8 cellular contexts compared by ENCODE assay signal in the genomic region with DNA sequence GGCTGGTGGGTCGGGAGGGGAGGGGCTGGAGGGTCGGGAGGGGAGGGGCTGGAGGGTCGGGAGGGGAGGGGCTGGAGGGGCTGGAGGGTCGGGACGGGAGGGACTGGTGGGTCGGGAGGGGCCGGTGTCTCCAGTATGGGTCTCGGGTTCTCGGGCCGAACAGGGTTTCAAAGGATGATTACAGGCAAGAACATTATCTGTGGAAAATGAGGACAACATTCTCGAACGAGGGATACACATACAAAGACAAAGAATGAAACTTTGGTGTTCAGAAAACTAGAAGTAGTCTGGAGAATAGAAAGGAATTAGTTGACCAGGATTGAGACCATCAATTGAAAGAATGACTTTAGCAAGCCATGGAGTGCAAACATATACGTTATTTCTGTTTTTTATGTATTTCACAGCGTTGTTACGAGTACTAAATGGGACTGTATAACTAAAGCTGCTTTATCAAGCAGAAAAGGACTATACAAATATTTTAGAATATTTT. TPM values are rescaled to one million over a fixed set of nuclear protein-coding genes. Genes with fewer than 3 reads are reported as not detected.
A peak's percentile ranks its signal among the peaks of the same experiment; 100 is the strongest.
DNase-seq lines count a peak whose midpoint lies in the region; ATAC-seq and TF ChIP-seq lines count a peak whose summit lies in the region.

No MANE protein-coding gene starts in this region.

- H3K4me3 ChIP-seq in GM12865 (ENCODE audit: low read depth, low read length) (peak overlapping the region; percentile 92), fibroblast of villous mesenchyme (ENCODE audit: low read depth, low read length) (peak overlapping the region; percentile 97), sigmoid colon (peak overlapping the region; percentile 79 to 95 (median 85))

- H3K9me3 Mint-ChIP-seq in T-cell: no peaks in the 10 kb centered on the region

- intact Hi-C loops in sigmoid colon (cut with DNase I): loop anchor here (1.0 kb wide), 2 partner anchors 26 to 63 kb away; a partner anchor contains a TSS

- no peak for TF ChIP-seq POLR2A in sigmoid colon (IDR thresholded peaks at IDR 0.05)

- H3K9me3 ChIP-seq in sigmoid colon: no peaks in the 10 kb centered on the region

- peaks cover 6% of the 10 kb centered on the region for H3K36me3 Mint-ChIP-seq in T-cell

- ATAC-seq in T-cell (replicated peaks in 1 of 4) (no peak), GM19467 (IDR thresholded peaks at IDR 0.05; ENCODE audit: unreplicated experiment) (no peak)

- CTCF ChIA-PET in T-cell (lab: Charles Lee): no interaction called here

- H3K4me1 ChIP-seq in sigmoid colon: peaks cover 0 to 22% (median 11%) of the 10 kb centered on the region in 4 donors

- DNase-seq in GM12865 (ENCODE audit: low read depth) (no peak), T-cell (no peak), fibroblast of villous mesenchyme (ENCODE audit: low read depth) (no peak), sigmoid colon (no peak), amygdala (lab: John Stamatoyannopoulos, UW) (no peak), NCI-H748 treated with DMSO at 0.1 percent for 48 hours (lab: John Stamatoyannopoulos, UW) (no peak)
- DNase-seq in NK-92 treated with Interleukin-12 subunit alpha and Interleukin-12 subunit beta, amount 100 ng/mL, for 24 hours (lab: John Stamatoyannopoulos, UW): no peak

- peak overlapping the region; percentile 93 to 96 (median 94) for H3K4me3 Mint-ChIP-seq in T-cell

- peak overlapping the region; percentile 47 to 64 for H3K27ac Mint-ChIP-seq in T-cell

- no peaks in the 10 kb centered on the region for H3K27me3 Mint-ChIP-seq in T-cell

- POLR2A ChIA-PET in T-cell (lab: Charles Lee): interaction anchor here in 1 of 2 donors (0.7 kb wide), 1 partner anchor 67 kb away, joined by 3 read pairs; no protein-coding TSS in a partner anchor

- WGBS in sigmoid colon, 2 donors: 4 to 7% methylated on average over 15 of the region's 15 CpGs

- TF ChIP-seq EP300 in sigmoid colon (IDR thresholded peaks at IDR 0.05): no peak

- peaks cover 19 to 27% (median 24%) of the 10 kb centered on the region in 3 donors for H3K4me1 Mint-ChIP-seq in T-cell

- H3K27ac ChIP-seq in sigmoid colon: peak overlapping the region; percentile 90 to 98 (median 97)

- TF ChIP-seq CTCF in GM12865 (IDR thresholded peaks at IDR 0.05; ENCODE audit: insufficient read depth, low read depth, low read length, missing control alignments) (no peak), fibroblast of villous mesenchyme (IDR thresholded peaks at IDR 0.05; ENCODE audit: insufficient read depth, low read depth, low read length) (no peak), sigmoid colon (IDR thresholded peaks at IDR 0.05) (no peak)

- H3K27me3 ChIP-seq in sigmoid colon: no peaks in the 10 kb centered on the region

- peaks cover 0 to 7% (median 0%) of the 10 kb centered on the region in 4 donors for H3K36me3 ChIP-seq in sigmoid colon

RNA-seq across cellular contexts. Expression of a gene that starts 0.4 kb away (rescaled TPM):
- total RNA-seq in T-cell (10 to 100 TPM; 15.6 to 19.5 (median 16.3) TPM), fibroblast of villous mesenchyme (11.0 and 25.5 TPM in 2 replicates), sigmoid colon (10 to 100 TPM; 15.0 to 18.9 (median 17.0) TPM)
- polyA plus RNA-seq in sigmoid colon: 10 to 100 TPM; 26.4 to 57.1 (median 49.2) TPM

RNA-seq across cellular contexts. Expression of a gene that starts 25.1 kb away (rescaled TPM):
- 10 to 100 TPM; 47.0 to 55.3 (median 48.1) TPM for total RNA-seq in T-cell
- total RNA-seq in fibroblast of villous mesenchyme: 104 and 187 TPM in 2 replicates
- 10 to 100 TPM; 40.3 to 54.0 (median 45.3) TPM for total RNA-seq in sigmoid colon
- 10 to 100 TPM; 24.0 to 39.8 (median 28.9) TPM for polyA plus RNA-seq in sigmoid colon
